14 cellular contexts compared by ENCODE assay signal in genomic region chr4:10090467-10091250, GRCh38. TPM values are rescaled to one million over a fixed set of nuclear protein-coding genes. Genes with fewer than 3 reads are reported as not detected.
A peak's percentile ranks its signal among the peaks of the same experiment; 100 is the strongest.
DNase-seq lines count a peak whose midpoint lies in the region; ATAC-seq and TF ChIP-seq lines count a peak whose summit lies in the region.
"Had no signal": no experiment of that assay in that cellular context is flagged by ENCODE, and none has a peak within 500 bp of the region (broad histone marks: within the 10 kb centered on the region; RNA-seq: fewer than 3 reads in every experiment).

No MANE protein-coding gene starts in this region.

- peaks cover 33 to 91% of the 10 kb centered on the region in 2 donors for H3K36me3 Mint-ChIP-seq in CD4-positive, alpha-beta memory T cell
- H3K36me3 Mint-ChIP-seq in T-cell = peaks cover 46% of the 10 kb centered on the region

- ATAC-seq in T-cell (replicated peaks in 1 of 4) = no peak
- no peak for ATAC-seq in GM18873 (IDR thresholded peaks at IDR 0.05; ENCODE audit: low FRiP score, unreplicated experiment)

- no peaks in the 10 kb centered on the region for H3K9me3 ChIP-seq in CD4-positive, alpha-beta memory T cell (ENCODE audit: control insufficient read depth in 1 of 2, low read length in 2 of 2)
- H3K9me3 ChIP-seq in cardiac muscle cell (ENCODE audit: low read depth) = no peaks in the 10 kb centered on the region

- intact Hi-C loops in CD4-positive, alpha-beta memory T cell (cut with micrococcal nuclease) = no loop called here
- intact Hi-C loops in posterior vena cava (cut with DNase I) = no loop called here

- H3K27ac Mint-ChIP-seq in CD4-positive, alpha-beta memory T cell = peak overlapping the region; percentile 32 to 84 (median 70)
- H3K27ac Mint-ChIP-seq in T-cell = peak overlapping the region; percentile 39 to 61

- no peak for TF ChIP-seq CTCF in cardiac muscle cell (IDR thresholded peaks at IDR 0.05; ENCODE audit: low read depth, low read length)

- peak overlapping the region in 1 of 8 donors; percentile 31 for H3K4me3 Mint-ChIP-seq in CD4-positive, alpha-beta memory T cell
- H3K4me3 Mint-ChIP-seq in T-cell = no peak overlapping the region

- H3K27me3 Mint-ChIP-seq in CD4-positive, alpha-beta memory T cell = no peaks in the 10 kb centered on the region
- H3K27me3 Mint-ChIP-seq in T-cell = no peaks in the 10 kb centered on the region

- no peak for DNase-seq in CD4-positive, alpha-beta memory T cell
- DNase-seq in T-cell (no peak), cardiac muscle cell (ENCODE audit: low read depth in 1 of 2, low spot score in 1 of 2) (no peak), posterior vena cava (ENCODE audit: low spot score) (peak; percentile 78), NCI-H526 treated with DMSO at 0.1 percent for 48 hours (lab: John Stamatoyannopoulos, UW) (no peak)
- no peak for DNase-seq in stimulated activated naive CD4-positive, alpha-beta T cell treated with Interleukin-2 at 50 U/mL for 16 hours (lab: John Stamatoyannopoulos, UW)
- DNase-seq: activated CD8-positive, alpha-beta memory T cell treated with anti-CD3 and anti-CD28 coated beads for 24 hours; amniotic stem cell; KBM-7; midbrain; NCI-H1436 treated with DMSO at 0.1 percent for 48 hours; NCI-H510A treated with DMSO at 0.1 percent for 48 hours; stimulated activated CD4-positive, alpha-beta T cell treated with anti-CD3 and anti-CD28 coated beads, Interleukin-2, amount 100 ng/mL, for 24 hours had no signal

- CTCF ChIA-PET in CD4-positive, alpha-beta memory T cell (lab: Charles Lee; ENCODE audit: partially characterized antibody) = interaction anchor here (1.0 to 1.7 kb wide), 2 partner anchors 27 to 30 kb away, joined by 3 to 4 read pairs; no protein-coding TSS in a partner anchor
- CTCF ChIA-PET in T-cell (lab: Charles Lee) = no interaction called here

- H3K4me1 Mint-ChIP-seq in CD4-positive, alpha-beta memory T cell = peaks cover 17 to 61% (median 46%) of the 10 kb centered on the region in 4 donors
- peaks cover 51 to 56% (median 55%) of the 10 kb centered on the region in 3 donors for H3K4me1 Mint-ChIP-seq in T-cell

- no peaks in the 10 kb centered on the region for H3K9me3 Mint-ChIP-seq in CD4-positive, alpha-beta memory T cell
- H3K9me3 Mint-ChIP-seq in T-cell = no peaks in the 10 kb centered on the region

- peaks cover 54% of the 10 kb centered on the region for H3K4me1 ChIP-seq in CD4-positive, alpha-beta memory T cell (ENCODE audit: insufficient read depth, low read length)
- H3K4me1 ChIP-seq in cardiac muscle cell (ENCODE audit: low read depth) = peaks cover 42% of the 10 kb centered on the region

- no peak overlapping the region for H3K4me3 ChIP-seq in CD4-positive, alpha-beta memory T cell (ENCODE audit: low read length in 2 of 2)
- no peak overlapping the region for H3K4me3 ChIP-seq in cardiac muscle cell

- peak overlapping the region; percentile 5 for H3K27ac ChIP-seq in CD4-positive, alpha-beta memory T cell (ENCODE audit: low read depth, low read length)
- peak overlapping the region; percentile 97 for H3K27ac ChIP-seq in cardiac muscle cell

- peaks cover 92% of the 10 kb centered on the region for H3K36me3 ChIP-seq in CD4-positive, alpha-beta memory T cell (ENCODE audit: insufficient read depth, low read length)
- H3K36me3 ChIP-seq in cardiac muscle cell = peaks cover 58% of the 10 kb centered on the region

- POLR2A ChIA-PET in CD4-positive, alpha-beta memory T cell (lab: Charles Lee; ENCODE audit: partially characterized antibody) = interaction anchor here (0.8 to 19.7 kb wide), 2 partner anchors 13 to 27 kb away, joined by 3 to 396 read pairs; partner anchors contain the start of gene WDR1
- POLR2A ChIA-PET in T-cell (lab: Charles Lee) = interaction anchor here in 1 of 2 donors (0.8 kb wide), 1 partner anchor 28 kb away, joined by 3 read pairs; no protein-coding TSS in a partner anchor

- no peaks in the 10 kb centered on the region for H3K27me3 ChIP-seq in CD4-positive, alpha-beta memory T cell (ENCODE audit: insufficient read depth, low read length)
- no peaks in the 10 kb centered on the region for H3K27me3 ChIP-seq in cardiac muscle cell

RNA-seq across cellular contexts. Expression of gene WDR1, which starts 25.9 kb away (rescaled TPM):
- 100 to 1,000 TPM; 295 to 298 TPM for total RNA-seq in CD4-positive, alpha-beta memory T cell
- polyA plus RNA-seq in CD4-positive, alpha-beta memory T cell = 100 to 1,000 TPM; 337 to 348 TPM
- total RNA-seq in T-cell (100 to 1,000 TPM; 268 to 308 (median 304) TPM), cardiac muscle cell (198 and 258 TPM in 2 replicates), posterior vena cava (100 to 1,000 TPM; 575 to 698 TPM)
- polyA plus RNA-seq in cardiac muscle cell = 276 and 347 TPM in 2 replicates
